Comparison of ENCODE assay signal across 1 cellular context in the genomic region with DNA sequence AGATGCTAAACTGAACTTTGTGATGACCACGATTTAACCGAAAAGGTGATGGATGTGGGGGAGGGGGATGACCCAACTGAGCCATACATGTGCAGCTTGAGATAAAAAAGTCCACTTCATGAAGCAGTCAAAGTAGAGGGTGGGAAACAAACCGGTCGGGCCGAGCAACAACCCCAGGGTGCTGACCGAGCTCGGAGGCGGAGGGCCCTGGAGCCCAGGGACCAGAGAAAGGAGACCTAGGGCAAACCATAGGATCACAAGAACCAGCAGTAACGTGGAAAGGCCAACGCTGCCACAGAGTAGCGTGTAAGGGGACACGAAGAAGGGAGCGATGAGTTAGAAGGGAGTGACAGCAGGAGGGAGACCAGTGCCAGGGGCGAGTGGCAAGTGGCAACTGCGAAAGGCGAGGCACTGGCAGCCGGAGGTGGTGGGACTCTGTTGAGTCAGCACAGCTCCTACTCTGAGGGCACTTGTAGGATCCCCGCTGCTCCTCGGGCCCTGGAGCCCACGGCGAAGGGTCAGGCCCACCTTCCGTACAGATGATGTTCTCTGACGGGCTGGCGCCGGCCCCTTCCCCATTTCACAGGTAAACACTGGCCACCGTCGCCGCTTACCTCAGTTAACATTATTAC.
TF ChIP-seq lines count a peak whose summit lies in the region.

No MANE protein-coding gene starts in this region.

TF ChIP-seq in GM12878, 131 proteins besides CTCF, POLR2A, EP300 and RAD21 (continued from another document):
- TF ChIP-seq, protein P1, sequence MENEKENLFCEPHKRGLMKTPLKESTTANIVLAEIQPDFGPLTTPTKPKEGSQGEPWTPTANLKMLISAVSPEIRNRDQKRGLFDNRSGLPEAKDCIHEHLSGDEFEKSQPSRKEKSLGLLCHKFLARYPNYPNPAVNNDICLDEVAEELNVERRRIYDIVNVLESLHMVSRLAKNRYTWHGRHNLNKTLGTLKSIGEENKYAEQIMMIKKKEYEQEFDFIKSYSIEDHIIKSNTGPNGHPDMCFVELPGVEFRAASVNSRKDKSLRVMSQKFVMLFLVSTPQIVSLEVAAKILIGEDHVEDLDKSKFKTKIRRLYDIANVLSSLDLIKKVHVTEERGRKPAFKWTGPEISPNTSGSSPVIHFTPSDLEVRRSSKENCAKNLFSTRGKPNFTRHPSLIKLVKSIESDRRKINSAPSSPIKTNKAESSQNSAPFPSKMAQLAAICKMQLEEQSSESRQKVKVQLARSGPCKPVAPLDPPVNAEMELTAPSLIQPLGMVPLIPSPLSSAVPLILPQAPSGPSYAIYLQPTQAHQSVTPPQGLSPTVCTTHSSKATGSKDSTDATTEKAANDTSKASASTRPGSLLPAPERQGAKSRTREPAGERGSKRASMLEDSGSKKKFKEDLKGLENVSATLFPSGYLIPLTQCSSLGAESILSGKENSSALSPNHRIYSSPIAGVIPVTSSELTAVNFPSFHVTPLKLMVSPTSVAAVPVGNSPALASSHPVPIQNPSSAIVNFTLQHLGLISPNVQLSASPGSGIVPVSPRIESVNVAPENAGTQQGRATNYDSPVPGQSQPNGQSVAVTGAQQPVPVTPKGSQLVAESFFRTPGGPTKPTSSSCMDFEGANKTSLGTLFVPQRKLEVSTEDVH (IDR thresholded peaks at IDR 0.05; ENCODE audit: low read depth, partially characterized antibody): no peak
